In genomic region chr11:30049214-30049613, GRCh38 we compare ENCODE assay signal across 18 cellular contexts. TPM values are rescaled to one million over a fixed set of nuclear protein-coding genes. Genes with fewer than 3 reads are reported as not detected.
DNase-seq lines count a peak whose midpoint lies in the region; FAIRE-seq and TF ChIP-seq lines count a peak whose summit lies in the region.
"Had no signal": no experiment of that assay in that cellular context is flagged by ENCODE, and none has a peak within 500 bp of the region (broad histone marks: within the 10 kb centered on the region; RNA-seq: fewer than 3 reads in every experiment).

No MANE protein-coding gene starts in this region.

- H3K4me3 ChIP-seq in KMS-11 (IDR thresholded peaks at IDR 0.05; ENCODE audit: insufficient read depth, low read depth, low read length) = no peak overlapping the region
- no peak overlapping the region for H3K4me3 ChIP-seq in bronchial epithelial cell (ENCODE audit: low read depth, low read length)
- H3K4me3 ChIP-seq in sigmoid colon = no peak overlapping the region
- H3K4me3 ChIP-seq: GM12878, GM23338, PC-9, SJCRH30 had no signal

- FAIRE-seq in D721Med (lab: Jason Lieb, UNC) = no peak
- FAIRE-seq in bronchial epithelial cell (lab: Jason Lieb, UNC) = no peak
- FAIRE-seq: GM12878 had no signal

- H3K36me3 ChIP-seq in KMS-11 (ENCODE audit: insufficient read depth) (no peaks in the 10 kb centered on the region), bronchial epithelial cell (ENCODE audit: control insufficient read depth, insufficient read depth, low read length) (no peaks in the 10 kb centered on the region), sigmoid colon (no peaks in the 10 kb centered on the region)
- H3K36me3 ChIP-seq: SJCRH30 had no signal

- no peaks in the 10 kb centered on the region for H3K9me3 ChIP-seq in sigmoid colon
- H3K9me3 ChIP-seq: SJCRH30 had no signal

- intact Hi-C loops in sigmoid colon (cut with DNase I) = no loop called here

- TF ChIP-seq EP300 in sigmoid colon (IDR thresholded peaks at IDR 0.05) = no peak

- H4K20me1 ChIP-seq in KMS-11 (ENCODE audit: insufficient read depth) = no peaks in the 10 kb centered on the region

- no peak overlapping the region for H3K4me3 Mint-ChIP-seq in progenitor cell of endocrine pancreas (ENCODE audit: low read depth)
- H3K4me3 Mint-ChIP-seq: GM23338 had no signal

- H3K9me3 Mint-ChIP-seq in progenitor cell of endocrine pancreas (ENCODE audit: low read depth) = no peaks in the 10 kb centered on the region
- H3K9me3 Mint-ChIP-seq: GM23338 had no signal

- no peak overlapping the region for H3K9ac ChIP-seq in KMS-11

- H3K27ac ChIP-seq in KMS-11 = no peak overlapping the region
- H3K27ac ChIP-seq in sigmoid colon = no peak overlapping the region
- H3K27ac ChIP-seq: PC-9, RWPE1, SJCRH30 had no signal

- H3K79me2 ChIP-seq in KMS-11 (ENCODE audit: insufficient read depth, low read depth) = no peaks in the 10 kb centered on the region

- H3K4me2 ChIP-seq in KMS-11 = no peak overlapping the region
- H3K4me2 ChIP-seq: GM23338, PC-9 had no signal

- no peaks in the 10 kb centered on the region for H3K4me1 ChIP-seq in KMS-11 (ENCODE audit: low read depth, poor library complexity, severe bottlenecking)
- H3K4me1 ChIP-seq in sigmoid colon = no peaks in the 10 kb centered on the region
- H3K4me1 ChIP-seq: SJCRH30 had no signal

- no peak overlapping the region for H2AFZ ChIP-seq in KMS-11 (ENCODE audit: low read depth)
- H2AFZ ChIP-seq: GM23338, PC-9 had no signal

- no peaks in the 10 kb centered on the region for H3K4me1 Mint-ChIP-seq in progenitor cell of endocrine pancreas (ENCODE audit: low read depth)
- H3K4me1 Mint-ChIP-seq: GM23338 had no signal

- peaks cover 6% of the 10 kb centered on the region for H3K27me3 Mint-ChIP-seq in progenitor cell of endocrine pancreas

- peak overlapping the region; percentile 29 for H3K27ac Mint-ChIP-seq in progenitor cell of endocrine pancreas
- H3K27ac Mint-ChIP-seq: GM23338 had no signal

- DNase-seq in D721Med (ENCODE audit: insufficient read length, low spot score) (no peak), bronchial epithelial cell (ENCODE audit: low read depth) (peak; percentile 1), progenitor cell of endocrine pancreas (ENCODE audit: low spot score, unreplicated experiment) (no peak), sigmoid colon (no peak), ecto neural progenitor cell (ENCODE audit: low spot score) (no peak), NCI-H2196 treated with DMSO at 0.1 percent for 48 hours (lab: John Stamatoyannopoulos, UW; ENCODE audit: unreplicated experiment) (no peak)
- DNase-seq: AML-193, DMS 273 treated with DMSO at 0.1 percent for 48 hours, EL, NCI-H1694 treated with DMSO at 0.1 percent for 48 hours, NCI-H510A, NCI-H748 treated with DMSO at 0.1 percent for 48 hours, SJCRH30 had no signal

- no peaks in the 10 kb centered on the region for H3K36me3 Mint-ChIP-seq in progenitor cell of endocrine pancreas (ENCODE audit: insufficient read depth)

- H3K27me3 ChIP-seq in KMS-11 (ENCODE audit: insufficient read depth, low read depth) = no peaks in the 10 kb centered on the region
- no peaks in the 10 kb centered on the region for H3K27me3 ChIP-seq in bronchial epithelial cell (ENCODE audit: control insufficient read depth, insufficient read depth, low read length)
- no peaks in the 10 kb centered on the region for H3K27me3 ChIP-seq in sigmoid colon
- H3K27me3 ChIP-seq: SJCRH30 had no signal

- TF ChIP-seq CTCF in D721Med (IDR thresholded peaks at IDR 0.05; ENCODE audit: insufficient read depth, missing control alignments) = peak; percentile 16
- TF ChIP-seq CTCF in KMS-11 (conservative IDR thresholded peaks at IDR 0.05; ENCODE audit: low read depth, low read length) = 0 out of 2 replicates have a peak, but pooled peaks have one; percentile 18
- TF ChIP-seq CTCF in bronchial epithelial cell (IDR thresholded peaks at IDR 0.05; ENCODE audit: insufficient read depth, low read length, severe bottlenecking) = no peak
- TF ChIP-seq CTCF in progenitor cell of endocrine pancreas (IDR thresholded peaks at IDR 0.05; ENCODE audit: unreplicated experiment) = no peak
- TF ChIP-seq CTCF in sigmoid colon (IDR thresholded peaks at IDR 0.05) = no peak

- WGBS in sigmoid colon, 2 donors = 37 to 39% methylated on average over 2 of the region's 2 CpGs

- TF ChIP-seq POLR2A in sigmoid colon (IDR thresholded peaks at IDR 0.05) = no peak

RNA-seq across cellular contexts. Expression of gene KCNA4, which starts 32.4 kb away (rescaled TPM):
- total RNA-seq in bronchial epithelial cell = not detected in 2 replicates
- total RNA-seq in progenitor cell of endocrine pancreas = 0.27 and 0.53 TPM in 2 replicates
- total RNA-seq in sigmoid colon = under 1 TPM in 1 of 4 donors, not detected in 3; 0.27 TPM
- under 1 TPM in 1 of 3 donors, not detected in 2; 0.12 TPM for polyA plus RNA-seq in sigmoid colon
- total RNA-seq: GM12878, GM23338, PC-9, SJCRH30 had no signal
- polyA plus RNA-seq: GM12878, GM23338 had no signal

Comparison
In these comparisons a context has a peak if more than half of its experiments do, and no peak if none do; other contexts are left out.
1. CTCF ChIP-seq: peak in D721Med (single experiment) and KMS-11 (single experiment); none in bronchial epithelial cell (single experiment), progenitor cell of endocrine pancreas (single experiment) and sigmoid colon (0 of 4).